In the genomic region with DNA sequence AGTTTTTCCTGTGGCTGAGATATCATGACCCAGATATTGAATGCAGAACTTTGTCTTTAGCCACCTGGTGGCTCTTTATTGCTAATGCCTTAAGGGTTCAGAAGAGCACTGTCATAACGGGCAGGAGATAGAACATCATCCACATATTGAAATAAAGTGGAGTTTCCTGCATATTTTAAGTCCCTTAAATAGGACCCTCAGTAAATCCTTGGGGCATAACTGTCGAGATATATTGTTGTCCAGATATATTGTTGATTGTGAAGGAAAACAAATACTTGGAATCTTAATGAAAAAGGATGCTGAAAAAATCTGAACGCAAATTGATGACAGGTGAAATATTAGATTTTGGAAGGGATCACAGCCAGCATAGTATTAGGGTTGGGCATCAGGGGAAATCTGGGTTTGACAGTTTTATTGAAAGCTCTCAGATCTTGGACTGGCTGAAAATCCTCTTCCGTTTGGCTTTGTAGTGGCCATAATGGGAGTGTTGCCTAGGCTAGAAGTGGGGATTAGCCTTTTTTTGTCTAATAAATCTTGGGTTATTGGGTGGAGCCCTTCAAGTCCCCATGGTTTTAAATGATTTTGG, we compare ENCODE assay signal across 8 cellular contexts. TPM values are rescaled to one million over a fixed set of nuclear protein-coding genes. Genes with fewer than 3 reads are reported as not detected.
A peak's percentile ranks its signal among the peaks of the same experiment; 100 is the strongest.
DNase-seq lines count a peak whose midpoint lies in the region; ATAC-seq and TF ChIP-seq lines count a peak whose summit lies in the region.

No MANE protein-coding gene starts in this region.

- TF ChIP-seq EP300 in stomach (IDR thresholded peaks at IDR 0.05), result no peak

- H3K27me3 Mint-ChIP-seq in stimulated activated naive CD8-positive, alpha-beta T cell treated with anti-CD3 and anti-CD28 coated beads, Interleukin-15, amount 100 ng/mL, for 72 hours, result peaks cover 84% of the 10 kb centered on the region

- H3K27me3 ChIP-seq in stomach, result peaks cover 0 to 100% (median 96%) of the 10 kb centered on the region in 3 donors

- no peaks in the 10 kb centered on the region for H3K36me3 ChIP-seq in stomach

- H3K4me1 ChIP-seq in stomach, result peaks cover 0 to 4% (median 0%) of the 10 kb centered on the region in 4 donors

- 26 to 32% (median 31%) methylated on average over 4 of the region's 4 CpGs for WGBS in stomach, 5 donors

- no peak overlapping the region for H3K27ac ChIP-seq in stomach

- no peak for DNase-seq in stimulated activated naive CD8-positive, alpha-beta T cell treated with anti-CD3 and anti-CD28 coated beads, Interleukin-15, amount 100 ng/mL, for 72 hours
- DNase-seq in stimulated activated naive CD8-positive, alpha-beta T cell treated with anti-CD3 and anti-CD28 coated beads, Interleukin-15, Interleukin-2, amounts not matched to agents 100 U/mL and 50 U/mL, for 24 hours, result no peak
- DNase-seq in NCI-H460 (ENCODE audit: extremely low read depth, low read depth), result peak; percentile 35
- no peak for DNase-seq in stomach
- DNase-seq in hippocampal formation (lab: John Stamatoyannopoulos, UW), result no peak
- DNase-seq in NCI-H774 (lab: John Stamatoyannopoulos, UW), result no peak

- peak in 4 of 7 experiments; percentile 6 to 28 (median 20) for TF ChIP-seq CTCF in stomach (IDR thresholded peaks at IDR 0.05)

- TF ChIP-seq POLR2A in stomach (IDR thresholded peaks at IDR 0.05), result no peak

- H3K9me3 Mint-ChIP-seq in stimulated activated naive CD8-positive, alpha-beta T cell treated with anti-CD3 and anti-CD28 coated beads, Interleukin-15, amount 100 ng/mL, for 72 hours, result no peaks in the 10 kb centered on the region

- H3K9me3 ChIP-seq in stomach, result no peaks in the 10 kb centered on the region

- no peak overlapping the region for H3K4me3 ChIP-seq in stomach

- peaks cover 8% of the 10 kb centered on the region for H3K4me1 Mint-ChIP-seq in stimulated activated naive CD8-positive, alpha-beta T cell treated with anti-CD3 and anti-CD28 coated beads, Interleukin-15, amount 100 ng/mL, for 72 hours

- no peak overlapping the region for H3K4me3 Mint-ChIP-seq in stimulated activated naive CD8-positive, alpha-beta T cell treated with anti-CD3 and anti-CD28 coated beads, Interleukin-15, amount 100 ng/mL, for 72 hours

- H3K27ac Mint-ChIP-seq in stimulated activated naive CD8-positive, alpha-beta T cell treated with anti-CD3 and anti-CD28 coated beads, Interleukin-15, amount 100 ng/mL, for 72 hours, result no peak overlapping the region

- intact Hi-C loops in stomach (cut with DNase I; ENCODE audit: low total_unique reads), result no loop called here

- peak; percentile 59 for ATAC-seq in stimulated activated naive CD8-positive, alpha-beta T cell treated with anti-CD3 and anti-CD28 coated beads, Interleukin-15, amount 100 ng/mL, for 72 hours
- no peak for ATAC-seq in stimulated activated naive CD8-positive, alpha-beta T cell treated with anti-CD3 and anti-CD28 coated beads, Interleukin-15, Interleukin-2, amounts not matched to agents 100 U/mL and 50 U/mL, for 24 hours
- ATAC-seq in HG02588 (IDR thresholded peaks at IDR 0.05; ENCODE audit: unreplicated experiment) (peak; percentile 60), esophagus mucosa (peak; percentile 77)

RNA-seq across cellular contexts. Expression of a gene that starts 13.9 kb away (rescaled TPM):
- total RNA-seq in NCI-H460 (2014; rRNA removed; shearing (Covaris generic)), result 12.8 and 14.7 TPM in 2 replicates
- polyA plus RNA-seq in NCI-H460 (2014; cell fraction: nucleus; rRNA removed), result 4.5 and 7.8 TPM in 2 replicates
- 5.6 TPM for total RNA-seq in esophagus mucosa
- 10 to 100 TPM in 2 of 5 donors, 1 to 10 TPM in 3; 5.8 to 38.5 (median 8.9) TPM for total RNA-seq in stomach
- polyA plus RNA-seq in stomach, result 1 to 10 TPM in 2 of 3 donors, under 1 TPM in 1; 0.93 to 1.4 (median 1.1) TPM
